Comparison of ENCODE assay signal across 20 cellular contexts in the genomic region with DNA sequence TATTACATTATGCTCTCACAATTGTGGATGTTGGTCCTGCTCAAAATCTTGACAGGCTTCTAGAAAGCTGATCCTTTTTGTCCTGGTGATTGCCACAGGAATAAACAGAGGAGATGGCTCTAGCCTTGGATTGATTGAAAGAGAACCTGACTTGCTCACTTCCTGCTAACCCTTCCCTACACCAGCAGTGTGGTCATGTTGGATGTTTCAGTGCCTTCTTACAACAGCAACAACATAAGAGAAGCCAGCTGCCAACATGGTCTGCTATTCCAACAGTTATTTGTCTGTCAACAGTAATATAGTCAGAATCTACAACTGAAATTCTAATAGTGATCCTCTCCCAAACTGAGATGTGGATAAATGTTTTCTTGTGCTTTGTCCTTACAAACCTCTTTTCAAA.
DNase-seq lines count a peak whose midpoint lies in the region; ATAC-seq and TF ChIP-seq lines count a peak whose summit lies in the region.
"Had no signal": no experiment of that assay in that cellular context is flagged by ENCODE, and none has a peak within 500 bp of the region (broad histone marks: within the 10 kb centered on the region; RNA-seq: fewer than 3 reads in every experiment).

No MANE protein-coding gene starts in this region.

- H2AFZ ChIP-seq in hepatocyte = no peak overlapping the region

- no peak overlapping the region for H3K4me2 ChIP-seq in hepatocyte

- peaks cover 10% of the 10 kb centered on the region for H3K4me1 ChIP-seq in hepatocyte (ENCODE audit: insufficient read depth)
- H3K4me1 ChIP-seq: body of pancreas, HAP-1, right atrium auricular region, thyroid gland had no signal

- no peaks in the 10 kb centered on the region for H3K27me3 ChIP-seq in hepatocyte
- H3K27me3 ChIP-seq: body of pancreas, right atrium auricular region, thyroid gland had no signal

- no peaks in the 10 kb centered on the region for H3K36me3 ChIP-seq in hepatocyte (replicated peaks; ENCODE audit: insufficient read depth, low read depth)
- H3K36me3 ChIP-seq: HAP-1, right atrium auricular region, thyroid gland had no signal

- intact Hi-C loops in left ventricle myocardium superior (cut with micrococcal nuclease) = no loop called here

- no peaks in the 10 kb centered on the region for H3K9me2 ChIP-seq in hepatocyte (replicated peaks; ENCODE audit: insufficient read depth)

- no peaks in the 10 kb centered on the region for H3K79me2 ChIP-seq in hepatocyte

- TF ChIP-seq CTCF in hepatocyte (IDR thresholded peaks at IDR 0.05; ENCODE audit: poor library complexity) = no peak

- ATAC-seq in left ventricle myocardium superior (no peak), GM18517 (IDR thresholded peaks at IDR 0.05; ENCODE audit: unreplicated experiment) (no peak)
- ATAC-seq: activated CD4-positive, CD25-positive, alpha-beta regulatory T cell treated with anti-CD3 and anti-CD28 coated beads, Interleukin-2, amount 50 U/mL, for 24 hours; activated T-cell treated with anti-CD3 and anti-CD28 coated beads, Interleukin-2, amount 50 U/mL, for 4 hours; body of pancreas; left lobe of liver had no signal

- H3K9me3 ChIP-seq in hepatocyte (ENCODE audit: low read depth) = no peaks in the 10 kb centered on the region
- H3K9me3 ChIP-seq: body of pancreas, HAP-1, right atrium auricular region, thyroid gland had no signal

- H4K20me1 ChIP-seq in hepatocyte (ENCODE audit: insufficient read depth, poor library complexity, severe bottlenecking) = no peaks in the 10 kb centered on the region

- H3K4me3 ChIP-seq in hepatocyte = no peak overlapping the region
- H3K4me3 ChIP-seq: body of pancreas, HAP-1, right atrium auricular region, thyroid gland had no signal

- H3K27ac ChIP-seq in hepatocyte = peak overlapping the region; percentile 35
- peak overlapping the region; percentile 47 for H3K27ac ChIP-seq in substantia nigra (ENCODE audit: low read depth, low read length, poor library complexity, severe bottlenecking)
- H3K27ac ChIP-seq: body of pancreas, right atrium auricular region, thyroid gland had no signal

- DNase-seq in HT1080 (ENCODE audit: low read depth) = peak; percentile 31
- DNase-seq in astrocyte of the hippocampus (ENCODE audit: low read depth, low spot score) = peak; percentile 21
- DNase-seq in hepatocyte (ENCODE audit: low spot score) = no peak
- DNase-seq in substantia nigra (lab: John Stamatoyannopoulos, UW) = no peak
- no peak for DNase-seq in left ventricle myocardium superior
- no peak for DNase-seq in SK-N-DZ (ENCODE audit: low spot score)
- DNase-seq: activated T-cell treated with anti-CD3 and anti-CD28 coated beads, Interleukin-2, amount 50 U/mL, for 4 hours; body of pancreas; COR-L47; cortex of kidney; MV-4-11; NCI-H187 treated with DMSO at 0.1 percent for 48 hours; NCI-H345; nucleus accumbens; thyroid gland had no signal

Comparison
In these comparisons a context has a peak if more than half of its experiments do, and no peak if none do; other contexts are left out.
1. DNase-seq: peak in HT1080 (single experiment) and astrocyte of the hippocampus (single experiment); none in hepatocyte (single experiment), substantia nigra (0 of 49), left ventricle myocardium superior (single experiment) and SK-N-DZ (single experiment).